Comparison of ENCODE assay signal across 8 cellular contexts in genomic region chr19:1315470-1316166, GRCh38. TPM values are rescaled to one million over a fixed set of nuclear protein-coding genes. Genes with fewer than 3 reads are reported as not detected.
DNase-seq lines count a peak whose midpoint lies in the region; ATAC-seq and TF ChIP-seq lines count a peak whose summit lies in the region.

No MANE protein-coding gene starts in this region.

- ATAC-seq in HG03108 (IDR thresholded peaks at IDR 0.05; ENCODE audit: unreplicated experiment) = no peak
- ATAC-seq in GM18909 (IDR thresholded peaks at IDR 0.05; ENCODE audit: poor library complexity, unreplicated experiment) = no peak

- H3K27me3 Mint-ChIP-seq in mesothelial cell of epicardium (ENCODE audit: low read depth) = peaks cover 26% of the 10 kb centered on the region

- no peaks in the 10 kb centered on the region for H3K9me3 Mint-ChIP-seq in mesothelial cell of epicardium

- H3K9me3 ChIP-seq in WERI-Rb-1 (ENCODE audit: severe bottlenecking) (no peaks in the 10 kb centered on the region), tibial artery (no peaks in the 10 kb centered on the region)

- H3K27me3 ChIP-seq in HL-60 (ENCODE audit: insufficient read depth, poor library complexity, severe bottlenecking) = peaks cover 16% of the 10 kb centered on the region
- H3K27me3 ChIP-seq in WERI-Rb-1 (ENCODE audit: insufficient read depth, low read depth, severe bottlenecking) = no peaks in the 10 kb centered on the region
- peaks cover 0 to 93% of the 10 kb centered on the region in 2 donors for H3K27me3 ChIP-seq in tibial artery

- DNase-seq in CD1c-positive myeloid dendritic cell (ENCODE audit: extremely low spot score) (peak; percentile 19), HL-60 (ENCODE audit: low read depth in 1 of 2, low spot score in 1 of 2) (peak; percentile 28 to 54), WERI-Rb-1 (peak; percentile 75), epithelial cell of esophagus (ENCODE audit: low read depth) (peak; percentile 59), mesothelial cell of epicardium (ENCODE audit: low spot score in 2 of 2, unreplicated experiment in 2 of 2) (peak; percentile 56 to 69), tibial artery (no peak)

- no peak overlapping the region for H3K27ac Mint-ChIP-seq in mesothelial cell of epicardium

- H3K4me3 Mint-ChIP-seq in mesothelial cell of epicardium = no peak overlapping the region

- no peaks in the 10 kb centered on the region for H3K36me3 Mint-ChIP-seq in mesothelial cell of epicardium

- H3K27ac ChIP-seq in HL-60 (replicated peaks) (no peak overlapping the region), WERI-Rb-1 (no peak overlapping the region), tibial artery (no peak overlapping the region)

- H3K4me1 ChIP-seq in tibial artery = peaks cover 0 to 20% (median 7%) of the 10 kb centered on the region in 4 donors

- H3K4me3 ChIP-seq in HL-60 (replicated peaks; ENCODE audit: insufficient read depth, low read length) (peak overlapping the region; percentile 22; the same call in 1 of the 2 replicates), WERI-Rb-1 (ENCODE audit: low read depth, low read length) (peak overlapping the region; percentile 27), epithelial cell of esophagus (ENCODE audit: low read length) (no peak overlapping the region), tibial artery (peak overlapping the region in 1 of 2 donors; percentile 27)

- H3K36me3 ChIP-seq in WERI-Rb-1 (no peaks in the 10 kb centered on the region), tibial artery (no peaks in the 10 kb centered on the region)

- intact Hi-C loops in tibial artery (cut with DNase I; ENCODE audit: low total_unique reads) = loop anchor here (5.0 kb wide), 1 partner anchor 193 kb away; no protein-coding TSS in a partner anchor

- H3K4me1 Mint-ChIP-seq in mesothelial cell of epicardium = peaks cover 11% of the 10 kb centered on the region

- no peak for TF ChIP-seq CTCF in HL-60 (IDR thresholded peaks at IDR 0.05; ENCODE audit: insufficient read depth, low read length)
- TF ChIP-seq CTCF in WERI-Rb-1 (IDR thresholded peaks at IDR 0.05; ENCODE audit: low read depth, low read length) = peak; percentile 73
- peak; percentile 33 for TF ChIP-seq CTCF in epithelial cell of esophagus (IDR thresholded peaks at IDR 0.05; ENCODE audit: insufficient read depth, low read depth, low read length, missing control alignments)
- TF ChIP-seq CTCF in mesothelial cell of epicardium (IDR thresholded peaks at IDR 0.05; ENCODE audit: unreplicated experiment) = peak; percentile 42
- TF ChIP-seq CTCF in tibial artery (IDR thresholded peaks at IDR 0.05) = peak; percentile 50 to 53

RNA-seq across cellular contexts. Expression of gene EFNA2, which starts 29.9 kb away (rescaled TPM):
- total RNA-seq in mesothelial cell of epicardium = 13.1 to 15.0 TPM (median 14.0 TPM) in 3 replicates

RNA-seq across cellular contexts. Expression of gene FAM174C, which starts 40.3 kb away (rescaled TPM):
- 24.4 to 25.8 TPM (median 25.5 TPM) in 3 replicates for total RNA-seq in mesothelial cell of epicardium

RNA-seq across cellular contexts. Expression of gene CIRBP, which starts 46.5 kb away (rescaled TPM):
- total RNA-seq in mesothelial cell of epicardium = 659 to 674 TPM (median 670 TPM) in 3 replicates

Comparison
In these comparisons a context has a peak if more than half of its experiments do, and no peak if none do; other contexts are left out.
1. DNase-seq: peak in CD1c-positive myeloid dendritic cell (single experiment), HL-60 (2 of 2), WERI-Rb-1 (single experiment), epithelial cell of esophagus (single experiment) and mesothelial cell of epicardium (2 of 2); none in tibial artery (0 of 2).